ENCODE assay signal across 1 cellular context in the genomic region with DNA sequence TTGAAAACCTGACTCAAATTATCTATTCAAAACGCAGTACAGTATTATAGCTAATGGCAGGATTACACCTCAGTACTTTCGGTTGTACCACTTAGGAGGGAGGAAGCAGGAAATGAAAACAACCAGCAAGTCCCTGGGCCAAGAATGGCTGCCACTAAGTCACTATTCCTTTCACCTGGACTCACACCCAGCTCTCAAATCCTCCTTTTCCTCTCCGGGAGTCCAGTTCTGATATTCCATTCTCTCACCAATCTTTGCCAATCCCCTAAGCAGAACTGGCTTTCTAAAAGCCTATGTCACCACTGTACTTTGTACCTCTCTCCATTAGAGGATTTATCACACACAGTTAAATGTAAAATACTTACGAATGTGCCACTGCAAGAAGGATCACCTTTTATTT.
A peak's percentile ranks its signal among the peaks of the same experiment; 100 is the strongest.
TF ChIP-seq lines count a peak whose summit lies in the region.

No MANE protein-coding gene starts in this region.

TF ChIP-seq in GM12878, 131 proteins besides CTCF, POLR2A, EP300 and RAD21:
- TF ChIP-seq DPF2 (IDR thresholded peaks at IDR 0.05), result no peak
- TF ChIP-seq FOXK2 (IDR thresholded peaks at IDR 0.05), result 0 out of 2 replicates have a peak, but pooled peaks have one; percentile 23
- TF ChIP-seq GABPA (IDR thresholded peaks at IDR 0.05; ENCODE audit: low read depth), result no peak
